ENCODE assay signal across 29 cellular contexts in genomic region chr9:118483677-118484076, GRCh38.
"Had no signal": no experiment of that assay in that cellular context is flagged by ENCODE, and none has a peak within 500 bp of the region (broad histone marks: within the 10 kb centered on the region; RNA-seq: fewer than 3 reads in every experiment).

No MANE protein-coding gene starts in this region.

- H3K9me3 Mint-ChIP-seq: endodermal cell had no signal

- ATAC-seq: effector memory CD8-positive, alpha-beta T cell; esophagus mucosa; foreskin keratinocyte; gastrocnemius medialis; gastroesophageal sphincter; heart left ventricle; heart right ventricle had no signal

- H3K27ac Mint-ChIP-seq: dendritic cell treated with granulocyte-macrophage colony-stimulating factor and Interleukin-4, amounts not matched to agents 40 ng/mL and 50 ng/mL, for 4 days; effector memory CD8-positive, alpha-beta T cell; endodermal cell had no signal

- H3K36me3 ChIP-seq: colonic mucosa, esophagus muscularis mucosa, esophagus squamous epithelium, gastrocnemius medialis, gastroesophageal sphincter, heart left ventricle, heart right ventricle had no signal

- FAIRE-seq: colon, endometrium, endothelial cell of umbilical vein, frontal cortex had no signal

- H3K4me3 ChIP-seq: colonic mucosa, coronary artery, dorsolateral prefrontal cortex, esophagus muscularis mucosa, esophagus squamous epithelium, gastrocnemius medialis, gastroesophageal sphincter, heart left ventricle, heart right ventricle had no signal

- H3K4me1 Mint-ChIP-seq: endodermal cell had no signal

- H3K9me3 ChIP-seq: colonic mucosa, esophagus muscularis mucosa, esophagus squamous epithelium, gastrocnemius medialis, gastroesophageal sphincter, heart left ventricle, heart right ventricle had no signal

- DNase-seq: colonic mucosa; cortex of kidney; dermis blood vessel endothelial cell; dorsolateral prefrontal cortex; effector CD4-positive, alpha-beta T cell; effector CD8-positive, alpha-beta T cell; effector memory CD4-positive, alpha-beta T cell; effector memory CD8-positive, alpha-beta T cell; endodermal cell; erythroblast; esophagus squamous epithelium; foreskin fibroblast; foreskin keratinocyte; foreskin melanocyte; gastrocnemius medialis; glutamatergic neuron; head of caudate nucleus; heart left ventricle; heart right ventricle had no signal

- H3K27me3 ChIP-seq: colonic mucosa, esophagus muscularis mucosa, esophagus squamous epithelium, foreskin keratinocyte, gastrocnemius medialis, gastroesophageal sphincter, heart left ventricle had no signal

- H3K27me3 Mint-ChIP-seq: dendritic cell treated with granulocyte-macrophage colony-stimulating factor and Interleukin-4, amounts not matched to agents 40 ng/mL and 50 ng/mL, for 4 days; effector memory CD8-positive, alpha-beta T cell had no signal

- H3K4me3 Mint-ChIP-seq: dendritic cell treated with granulocyte-macrophage colony-stimulating factor and Interleukin-4, amounts not matched to agents 40 ng/mL and 50 ng/mL, for 4 days; effector memory CD8-positive, alpha-beta T cell; endodermal cell had no signal

- H3K4me1 ChIP-seq: colonic mucosa, esophagus muscularis mucosa, esophagus squamous epithelium, foreskin keratinocyte, gastrocnemius medialis, gastroesophageal sphincter, heart left ventricle, heart right ventricle had no signal

- H3K27ac ChIP-seq: colonic mucosa, coronary artery, dorsolateral prefrontal cortex, epithelial cell of prostate, esophagus muscularis mucosa, esophagus squamous epithelium, foreskin keratinocyte, gastrocnemius medialis, gastroesophageal sphincter, heart left ventricle, heart right ventricle had no signal
